In genomic region chr22:24775769-24776492, GRCh38 we compare ENCODE assay signal across 30 cellular contexts. TPM values are rescaled to one million over a fixed set of nuclear protein-coding genes. Genes with fewer than 3 reads are reported as not detected.
A peak's percentile ranks its signal among the peaks of the same experiment; 100 is the strongest.
DNase-seq lines count a peak whose midpoint lies in the region; TF ChIP-seq lines count a peak whose summit lies in the region.
"Had no signal": no experiment of that assay in that cellular context is flagged by ENCODE, and none has a peak within 500 bp of the region (broad histone marks: within the 10 kb centered on the region; RNA-seq: fewer than 3 reads in every experiment).

No MANE protein-coding gene starts in this region.

- peak overlapping the region; percentile 9 for H3K4me3 Mint-ChIP-seq in mesothelial cell of epicardium
- H3K4me3 Mint-ChIP-seq: activated CD4-positive, alpha-beta T cell treated with anti-CD3 and anti-CD28 coated beads, Interleukin-2, amount 10 ng/mL, durations not matched to agents 24 days and 14 days; activated naive CD8-positive, alpha-beta T cell; activated T-helper 1 cell treated with anti-CD3 and anti-CD28 coated beads, Interleukin-12 subunit alpha, Interleukin-12 subunit beta, Interleukin-2, Interleukin-4 antibody, amounts not matched to agents 30 ng/mL and 10 ng/mL and 1 ng/mL, durations not matched to agents 14 hours and 24 hours and 36 hours; T-helper 2 cell treated with Interferon-gamma antibody and Interleukin-4, amounts not matched to agents 5 μg/mL and 100 μg/mL, for 36 hours had no signal

- H3K79me2 ChIP-seq in mammary epithelial cell (ENCODE audit: insufficient read depth, low read length), result no peaks in the 10 kb centered on the region
- no peaks in the 10 kb centered on the region for H3K79me2 ChIP-seq in MM.1S (ENCODE audit: low read length)

- CTCF ChIA-PET in mammary epithelial cell (lab: Charles Lee; ENCODE audit: low non-redundant PET), result no interaction called here

- H3K4me3 ChIP-seq in mammary epithelial cell (replicated peaks in 1 of 3; ENCODE audit: insufficient read depth in 1 of 3, low read depth in 2 of 3, low read length in 3 of 3), result no peak overlapping the region
- no peak overlapping the region for H3K4me3 ChIP-seq in breast epithelium
- no peak overlapping the region for H3K4me3 ChIP-seq in fibroblast of pulmonary artery (replicated peaks; ENCODE audit: low read depth, low read length)
- no peak overlapping the region for H3K4me3 ChIP-seq in coronary artery
- H3K4me3 ChIP-seq in MM.1S (ENCODE audit: low read length), result no peak overlapping the region
- H3K4me3 ChIP-seq: ascending aorta, GM12878, HAP-1, SK-N-MC, tibial nerve had no signal

- H3K27ac Mint-ChIP-seq in mesothelial cell of epicardium, result peak overlapping the region; percentile 88
- H3K27ac Mint-ChIP-seq: activated CD4-positive, alpha-beta T cell treated with anti-CD3 and anti-CD28 coated beads, Interleukin-2, amount 10 ng/mL, durations not matched to agents 24 days and 14 days; activated naive CD8-positive, alpha-beta T cell; activated T-helper 1 cell treated with anti-CD3 and anti-CD28 coated beads, Interleukin-12 subunit alpha, Interleukin-12 subunit beta, Interleukin-2, Interleukin-4 antibody, amounts not matched to agents 30 ng/mL and 10 ng/mL and 1 ng/mL, durations not matched to agents 14 hours and 24 hours and 36 hours; T-helper 2 cell treated with Interferon-gamma antibody and Interleukin-4, amounts not matched to agents 5 μg/mL and 100 μg/mL, for 36 hours had no signal

- no peaks in the 10 kb centered on the region for H3F3A ChIP-seq in MM.1S (ENCODE audit: insufficient read depth, low read length)

- in situ Hi-C loops in mammary epithelial cell (cut with MboI; ENCODE audit: low sequenced_read_pairs in 2 of 2), result loop anchor here in 1 of 2 donors (10.0 kb wide), 1 partner anchor 69 kb away; no protein-coding TSS in a partner anchor

- no TSS peak for BruUV-seq in mammary epithelial cell (replicated peaks; lab: Mats Ljungman, UMichigan)

- H3K4me1 ChIP-seq in mammary epithelial cell (ENCODE audit: insufficient read depth, low read length) (peaks cover 7% of the 10 kb centered on the region), breast epithelium (no peaks in the 10 kb centered on the region), MM.1S (ENCODE audit: low read length) (no peaks in the 10 kb centered on the region)
- H3K4me1 ChIP-seq: ascending aorta, HAP-1, tibial nerve had no signal

- H3K9ac ChIP-seq in mammary epithelial cell (ENCODE audit: insufficient read depth, low read length) (no peak overlapping the region), MM.1S (ENCODE audit: low read length) (no peak overlapping the region)

- H3K9me3 ChIP-seq in mammary epithelial cell (replicated peaks; ENCODE audit: insufficient read depth, low read length) (no peaks in the 10 kb centered on the region), breast epithelium (no peaks in the 10 kb centered on the region), MM.1S (replicated peaks; ENCODE audit: insufficient read depth, low read length) (no peaks in the 10 kb centered on the region)
- H3K9me3 ChIP-seq: ascending aorta, HAP-1, tibial nerve had no signal

- no peaks in the 10 kb centered on the region for H3K9me2 ChIP-seq in MM.1S (replicated peaks; ENCODE audit: insufficient read depth, low read length)

- H3K27me3 Mint-ChIP-seq in mesothelial cell of epicardium (ENCODE audit: low read depth), result no peaks in the 10 kb centered on the region

- DNase-seq in mammary epithelial cell, result no peak
- no peak for DNase-seq in breast epithelium (ENCODE audit: low spot score in 2 of 2)
- DNase-seq in fibroblast of pulmonary artery (ENCODE audit: low read depth), result peak; percentile 9
- DNase-seq in mesothelial cell of epicardium (ENCODE audit: low spot score in 2 of 2, unreplicated experiment in 2 of 2), result peak in 1 of 2 experiments; percentile 53
- DNase-seq in activated naive CD4-positive, alpha-beta T cell treated with anti-CD3 and anti-CD28 coated beads, Interleukin-2, amount 50 U/mL, for 16 hours, result no peak
- no peak for DNase-seq in coronary artery (ENCODE audit: low spot score)
- no peak for DNase-seq in MM.1S
- no peak for DNase-seq in SW480 (ENCODE audit: low spot score)
- DNase-seq: activated CD4-positive, alpha-beta T cell treated with anti-CD3 and anti-CD28 coated beads, Interleukin-2, amount 10 ng/mL, durations not matched to agents 24 days and 14 days; DMS79 treated with DMSO at 0.1 percent for 48 hours; hippocampal formation; NCI-H1694 treated with DMSO at 0.1 percent for 48 hours; NCI-H2171 treated with DMSO at 0.1 percent for 48 hours; NCI-H69; posterior cingulate gyrus had no signal

- no peak for TF ChIP-seq POLR2A in breast epithelium (IDR thresholded peaks at IDR 0.05)

- peak overlapping the region; percentile 49 for H2AFZ ChIP-seq in mammary epithelial cell (ENCODE audit: low read depth, low read length)
- no peak overlapping the region for H2AFZ ChIP-seq in MM.1S (ENCODE audit: low read length)

- H3K27ac ChIP-seq in mammary epithelial cell (ENCODE audit: insufficient read depth, low read depth, low read length), result no peak overlapping the region
- H3K27ac ChIP-seq in breast epithelium, result peak overlapping the region in 1 of 2 donors; percentile 9
- no peak overlapping the region for H3K27ac ChIP-seq in coronary artery
- no peak overlapping the region for H3K27ac ChIP-seq in MM.1S (ENCODE audit: low read length)
- H3K27ac ChIP-seq: 22Rv1, ascending aorta, HL-60, SK-N-MC, tibial nerve had no signal

- no peaks in the 10 kb centered on the region for H3K27me3 ChIP-seq in mammary epithelial cell (ENCODE audit: insufficient read depth, low read length)
- H3K27me3 ChIP-seq in breast epithelium, result no peaks in the 10 kb centered on the region
- H3K27me3 ChIP-seq in MM.1S (replicated peaks; ENCODE audit: insufficient read depth, low read length), result peaks cover 24% of the 10 kb centered on the region
- H3K27me3 ChIP-seq: ascending aorta had no signal

- intact Hi-C loops in mammary epithelial cell (cut with micrococcal nuclease), result no loop called here
- intact Hi-C loops in breast epithelium (cut with DNase I; ENCODE audit: low total_unique reads), result no loop called here

- WGBS in mammary epithelial cell (ENCODE audit: low coverage, missing lambda C conversion rate), result 22% methylated on average over 11 of the region's 11 CpGs

- no peaks in the 10 kb centered on the region for H3K36me3 Mint-ChIP-seq in mesothelial cell of epicardium
- H3K36me3 Mint-ChIP-seq: activated naive CD8-positive, alpha-beta T cell had no signal

- H4K20me1 ChIP-seq in mammary epithelial cell (ENCODE audit: insufficient read depth, low read length) (no peaks in the 10 kb centered on the region), MM.1S (ENCODE audit: insufficient read depth, low read length) (no peaks in the 10 kb centered on the region)

- TF ChIP-seq CTCF in mammary epithelial cell (conservative IDR thresholded peaks at IDR 0.05 in 1 of 2, IDR thresholded peaks at IDR 0.05 in 1 of 2; ENCODE audit: extremely low read depth in 1 of 2, insufficient read depth in 1 of 2, low read depth in 1 of 2, low read length in 2 of 2) (no peak), breast epithelium (IDR thresholded peaks at IDR 0.05) (no peak), fibroblast of pulmonary artery (IDR thresholded peaks at IDR 0.05; ENCODE audit: low read length, missing control alignments) (no peak), mesothelial cell of epicardium (IDR thresholded peaks at IDR 0.05; ENCODE audit: unreplicated experiment) (no peak), coronary artery (IDR thresholded peaks at IDR 0.05) (no peak), MM.1S (IDR thresholded peaks at IDR 0.05; ENCODE audit: low read length) (no peak)

- dilution Hi-C loops in mammary epithelial cell (cut with HindIII; ENCODE audit: low sequenced_read_pairs), result no loop called here

- H3K36me3 ChIP-seq in mammary epithelial cell (ENCODE audit: insufficient read depth, low read length) (no peaks in the 10 kb centered on the region), breast epithelium (no peaks in the 10 kb centered on the region), MM.1S (replicated peaks; ENCODE audit: insufficient read depth, low read length) (no peaks in the 10 kb centered on the region)
- H3K36me3 ChIP-seq: ascending aorta, HAP-1, tibial nerve had no signal

- H3K4me2 ChIP-seq in mammary epithelial cell (ENCODE audit: insufficient read depth, low read depth, low read length), result peak overlapping the region; percentile 8
- H3K4me2 ChIP-seq in MM.1S (ENCODE audit: low read depth, low read length), result no peak overlapping the region

- peaks cover 19% of the 10 kb centered on the region for H3K4me1 Mint-ChIP-seq in mesothelial cell of epicardium

- no peaks in the 10 kb centered on the region for H3K9me3 Mint-ChIP-seq in mesothelial cell of epicardium
- H3K9me3 Mint-ChIP-seq: activated CD4-positive, alpha-beta T cell treated with anti-CD3 and anti-CD28 coated beads, Interleukin-2, amount 10 ng/mL, durations not matched to agents 24 days and 14 days; activated T-helper 1 cell treated with anti-CD3 and anti-CD28 coated beads, Interleukin-12 subunit alpha, Interleukin-12 subunit beta, Interleukin-2, Interleukin-4 antibody, amounts not matched to agents 30 ng/mL and 10 ng/mL and 1 ng/mL, durations not matched to agents 14 hours and 24 hours and 36 hours; T-helper 2 cell treated with Interferon-gamma antibody and Interleukin-4, amounts not matched to agents 5 μg/mL and 100 μg/mL, for 36 hours had no signal

RNA-seq across cellular contexts. Expression of gene PIWIL3, which starts 1.4 kb away (rescaled TPM):
- total RNA-seq in mammary epithelial cell, result not detected
- polyA plus RNA-seq in mammary epithelial cell, result not detected
- not detected for polyA minus RNA-seq in mammary epithelial cell
- not detected for total RNA-seq in breast epithelium
- total RNA-seq in mesothelial cell of epicardium, result not detected in 3 replicates
- total RNA-seq: activated CD4-positive, alpha-beta T cell treated with anti-CD3 and anti-CD28 coated beads, Interleukin-2, amount 10 ng/mL, durations not matched to agents 24 days and 14 days; activated T-helper 1 cell treated with anti-CD3 and anti-CD28 coated beads, Interleukin-12 subunit alpha, Interleukin-12 subunit beta, Interleukin-2, Interleukin-4 antibody, amounts not matched to agents 30 ng/mL and 10 ng/mL and 1 ng/mL, durations not matched to agents 14 hours and 24 hours and 36 hours; ascending aorta; frontal cortex; HepG2; LHCN-M2; liver; sciatic nerve; tibial nerve had no signal
- polyA plus RNA-seq: GM12878, HepG2, liver had no signal

RNA-seq across cellular contexts. Expression of gene SGSM1, which starts 30.1 kb away (rescaled TPM):
- total RNA-seq in mammary epithelial cell, result not detected
- polyA plus RNA-seq in mammary epithelial cell, result 0.01 TPM
- polyA minus RNA-seq in mammary epithelial cell, result 0.78 TPM
- 1 to 10 TPM in 2 of 3 donors, under 1 TPM in 1; 0.16 to 2.9 (median 1.9) TPM for total RNA-seq in breast epithelium
- 1.1 to 1.7 TPM (median 1.2 TPM) in 3 replicates for total RNA-seq in mesothelial cell of epicardium
- total RNA-seq: GM12878, HepG2, LHCN-M2 had no signal
- polyA plus RNA-seq: GM12878 had no signal
